In the genomic region with DNA sequence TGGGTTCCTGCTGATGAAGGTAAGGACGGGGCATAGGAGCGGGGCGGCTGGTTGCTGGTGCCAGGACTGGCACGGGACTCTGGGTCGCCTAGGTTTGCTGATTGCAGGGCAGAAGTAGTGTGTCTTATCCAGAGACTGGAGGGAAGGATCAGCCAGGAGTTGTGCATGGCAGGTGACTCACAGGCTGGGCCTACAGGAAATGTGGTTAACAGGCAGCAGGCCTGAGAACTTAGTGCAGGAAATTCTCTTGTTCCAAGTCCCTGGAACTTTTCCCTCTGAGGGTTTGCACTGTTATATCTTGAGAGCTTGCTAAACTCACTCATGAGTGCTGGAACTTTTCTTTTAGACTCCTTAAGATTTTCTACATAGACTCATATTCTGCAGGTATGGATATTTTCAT, we compare ENCODE assay signal across 12 cellular contexts.
A peak's percentile ranks its signal among the peaks of the same experiment; 100 is the strongest.
DNase-seq lines count a peak whose midpoint lies in the region; ATAC-seq, FAIRE-seq and TF ChIP-seq lines count a peak whose summit lies in the region.
"Had no signal": no experiment of that assay in that cellular context is flagged by ENCODE, and none has a peak within 500 bp of the region (broad histone marks: within the 10 kb centered on the region; RNA-seq: fewer than 3 reads in every experiment).

No MANE protein-coding gene starts in this region.

- DNase-seq in AG20443 (ENCODE audit: low spot score) (peak; percentile 88), LHCN-M2 (ENCODE audit: low read depth) (peak; percentile 87), K562 (ENCODE audit: extremely low read depth in 1 of 4, low spot score in 3 of 4) (peak in 1 of 4 experiments; percentile 31), kidney glomerular epithelial cell (lab: John Stamatoyannopoulos, UW) (peak; percentile 72), Karpas-422 (no peak), head of caudate nucleus (no peak), NOMO-1 treated with DMSO at 0.1 percent for 48 hours (lab: John Stamatoyannopoulos, UW; ENCODE audit: unreplicated experiment) (no peak)
- no peak for DNase-seq in activated naive CD4-positive, alpha-beta T cell treated with Interleukin-2 at 50 U/mL for 16 hours
- DNase-seq: COR-L47, lower lobe of right lung, NCI-H510A treated with DMSO at 0.1 percent for 48 hours had no signal

- no peaks in the 10 kb centered on the region for H4K20me1 ChIP-seq in K562 (replicated peaks; ENCODE audit: control insufficient read depth, insufficient read depth, low read length)
- no peaks in the 10 kb centered on the region for H4K20me1 ChIP-seq in Karpas-422 (ENCODE audit: insufficient read depth, low read depth, low read length)

- TF ChIP-seq POLR2A in K562 (conservative IDR thresholded peaks at IDR 0.05) = no peak

- H3K27me3 ChIP-seq in K562 (ENCODE audit: control insufficient read depth in 2 of 2, insufficient read depth in 2 of 2, low read length in 2 of 2) (no peaks in the 10 kb centered on the region), Karpas-422 (ENCODE audit: low read length) (0 out of 2 replicates have a peak, but pooled peaks cover 1% of the 10 kb centered on the region)

- no peaks in the 10 kb centered on the region for H3K9me2 ChIP-seq in Karpas-422 (replicated peaks; ENCODE audit: insufficient read depth, low read length)

- peak; percentile 6 for FAIRE-seq in K562 (lab: Jason Lieb, UNC)

- H3K4me1 ChIP-seq in K562 (replicated peaks in 1 of 2; ENCODE audit: control insufficient read depth in 2 of 2, insufficient read depth in 2 of 2, low read length in 2 of 2) = no peaks in the 10 kb centered on the region
- peaks cover 11% of the 10 kb centered on the region for H3K4me1 ChIP-seq in Karpas-422 (ENCODE audit: low read length)

- POLR2A ChIA-PET in K562 (lab: Yijun Ruan, JAX) = no interaction called here

- H2AFZ ChIP-seq in K562 (ENCODE audit: low read depth, low read length) (no peak overlapping the region), Karpas-422 (ENCODE audit: low read length) (no peak overlapping the region)

- H3K79me2 ChIP-seq in K562 (ENCODE audit: control insufficient read depth, insufficient read depth, low read length) (no peaks in the 10 kb centered on the region), Karpas-422 (ENCODE audit: low read length) (no peaks in the 10 kb centered on the region)

- peak; percentile 65 for ATAC-seq in K562
- ATAC-seq: lower lobe of right lung, sciatic nerve had no signal

- in situ Hi-C loops in K562 (cut with MboI) = no loop called here

- no peaks in the 10 kb centered on the region for H3K9me1 ChIP-seq in K562 (ENCODE audit: control insufficient read depth, insufficient read depth, low read length)

- no peak overlapping the region for H3K4me3 ChIP-seq in K562
- no peak overlapping the region for H3K4me3 ChIP-seq in Karpas-422 (ENCODE audit: low read length)
- H3K4me3 ChIP-seq: lower lobe of right lung had no signal

- CTCF ChIA-PET in K562 (lab: Yijun Ruan, JAX; ENCODE audit: low intra/inter-chr PET ratio) = no interaction called here

- H3K9ac ChIP-seq in K562 (ENCODE audit: insufficient read depth in 1 of 2, low read depth in 2 of 2, low read length in 2 of 2) = no peak overlapping the region
- H3K9ac ChIP-seq in Karpas-422 (ENCODE audit: low read length) = no peak overlapping the region

- H3K9me3 ChIP-seq in K562 (replicated peaks; ENCODE audit: control insufficient read depth, insufficient read depth, low read depth, low read length) (0 out of 2 replicates have a peak, but pooled peaks cover 7% of the 10 kb centered on the region), Karpas-422 (ENCODE audit: low read length) (no peaks in the 10 kb centered on the region)
- H3K9me3 ChIP-seq: lower lobe of right lung had no signal

- H3K36me3 ChIP-seq in K562 (ENCODE audit: control insufficient read depth, insufficient read depth, low read length) (no peaks in the 10 kb centered on the region), Karpas-422 (ENCODE audit: insufficient read depth, low read length) (no peaks in the 10 kb centered on the region)
- H3K36me3 ChIP-seq: lower lobe of right lung had no signal

- WGBS in K562 (ENCODE audit: insufficient coverage, low coverage, missing lambda C conversion rate) = 64% methylated on average over 5 of the region's 5 CpGs

- no TSS peak for BruUV-seq in K562 (replicated peaks; lab: Mats Ljungman, UMichigan)

- H3K4me2 ChIP-seq in K562 (ENCODE audit: insufficient read depth, low read length) = no peak overlapping the region
- no peak overlapping the region for H3K4me2 ChIP-seq in Karpas-422 (ENCODE audit: low read depth, low read length, poor library complexity, severe bottlenecking)

- TF ChIP-seq EP300 in K562 (IDR thresholded peaks at IDR 0.05; ENCODE audit: low read length) = no peak

- TF ChIP-seq RAD21 in K562 (CRISPR knock-in tag; conservative IDR thresholded peaks at IDR 0.05 in 1 of 2, IDR thresholded peaks at IDR 0.05 in 1 of 2) = no peak

- intact Hi-C loops in K562 (cut with micrococcal nuclease) (no loop called here), head of caudate nucleus (cut with DNase I) (no loop called here)

- TF ChIP-seq CTCF in K562 (IDR thresholded peaks at IDR 0.05 in 2 of 3, conservative IDR thresholded peaks at IDR 0.05 in 1 of 3; ENCODE audit: insufficient read depth in 2 of 3, low read depth in 1 of 3, low read length in 3 of 3) = no peak

- H3K27ac ChIP-seq in K562 (ENCODE audit: extremely low read depth, low read depth, low read length) (no peak overlapping the region), Karpas-422 (ENCODE audit: low read length) (no peak overlapping the region)
- H3K27ac ChIP-seq: lower lobe of right lung had no signal

TF ChIP-seq in K562, 482 proteins besides CTCF, POLR2A, EP300 and RAD21:
- TF ChIP-seq, protein P1, sequence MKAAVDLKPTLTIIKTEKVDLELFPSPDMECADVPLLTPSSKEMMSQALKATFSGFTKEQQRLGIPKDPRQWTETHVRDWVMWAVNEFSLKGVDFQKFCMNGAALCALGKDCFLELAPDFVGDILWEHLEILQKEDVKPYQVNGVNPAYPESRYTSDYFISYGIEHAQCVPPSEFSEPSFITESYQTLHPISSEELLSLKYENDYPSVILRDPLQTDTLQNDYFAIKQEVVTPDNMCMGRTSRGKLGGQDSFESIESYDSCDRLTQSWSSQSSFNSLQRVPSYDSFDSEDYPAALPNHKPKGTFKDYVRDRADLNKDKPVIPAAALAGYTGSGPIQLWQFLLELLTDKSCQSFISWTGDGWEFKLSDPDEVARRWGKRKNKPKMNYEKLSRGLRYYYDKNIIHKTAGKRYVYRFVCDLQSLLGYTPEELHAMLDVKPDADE (conservative IDR thresholded peaks at IDR 0.05; ENCODE audit: control insufficient read depth, low read depth, low read length) = no peak
- TF ChIP-seq BHLHE40 (IDR thresholded peaks at IDR 0.05; ENCODE audit: low read length) = peak; percentile 49; the same call in 1 of the 2 replicates
- TF ChIP-seq FOSL1 (tag; conservative IDR thresholded peaks at IDR 0.05) = peak; percentile 65
- 0 out of 2 replicates have a peak, but pooled peaks have one; percentile 25 for TF ChIP-seq JUND (IDR thresholded peaks at IDR 0.05; ENCODE audit: borderline replicate concordance, low read depth, low read length)
- TF ChIP-seq JUND (tag; IDR thresholded peaks at IDR 0.05; ENCODE audit: borderline replicate concordance, low read depth, low read length) = no peak
- TF ChIP-seq, protein P2, sequence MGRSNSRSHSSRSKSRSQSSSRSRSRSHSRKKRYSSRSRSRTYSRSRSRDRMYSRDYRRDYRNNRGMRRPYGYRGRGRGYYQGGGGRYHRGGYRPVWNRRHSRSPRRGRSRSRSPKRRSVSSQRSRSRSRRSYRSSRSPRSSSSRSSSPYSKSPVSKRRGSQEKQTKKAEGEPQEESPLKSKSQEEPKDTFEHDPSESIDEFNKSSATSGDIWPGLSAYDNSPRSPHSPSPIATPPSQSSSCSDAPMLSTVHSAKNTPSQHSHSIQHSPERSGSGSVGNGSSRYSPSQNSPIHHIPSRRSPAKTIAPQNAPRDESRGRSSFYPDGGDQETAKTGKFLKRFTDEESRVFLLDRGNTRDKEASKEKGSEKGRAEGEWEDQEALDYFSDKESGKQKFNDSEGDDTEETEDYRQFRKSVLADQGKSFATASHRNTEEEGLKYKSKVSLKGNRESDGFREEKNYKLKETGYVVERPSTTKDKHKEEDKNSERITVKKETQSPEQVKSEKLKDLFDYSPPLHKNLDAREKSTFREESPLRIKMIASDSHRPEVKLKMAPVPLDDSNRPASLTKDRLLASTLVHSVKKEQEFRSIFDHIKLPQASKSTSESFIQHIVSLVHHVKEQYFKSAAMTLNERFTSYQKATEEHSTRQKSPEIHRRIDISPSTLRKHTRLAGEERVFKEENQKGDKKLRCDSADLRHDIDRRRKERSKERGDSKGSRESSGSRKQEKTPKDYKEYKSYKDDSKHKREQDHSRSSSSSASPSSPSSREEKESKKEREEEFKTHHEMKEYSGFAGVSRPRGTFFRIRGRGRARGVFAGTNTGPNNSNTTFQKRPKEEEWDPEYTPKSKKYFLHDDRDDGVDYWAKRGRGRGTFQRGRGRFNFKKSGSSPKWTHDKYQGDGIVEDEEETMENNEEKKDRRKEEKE (IDR thresholded peaks at IDR 0.05; ENCODE audit: borderline replicate concordance in 1 of 2, control insufficient read depth in 1 of 2, low read depth in 2 of 2, low read length in 1 of 2) = no peak
- TF ChIP-seq, protein P3, sequence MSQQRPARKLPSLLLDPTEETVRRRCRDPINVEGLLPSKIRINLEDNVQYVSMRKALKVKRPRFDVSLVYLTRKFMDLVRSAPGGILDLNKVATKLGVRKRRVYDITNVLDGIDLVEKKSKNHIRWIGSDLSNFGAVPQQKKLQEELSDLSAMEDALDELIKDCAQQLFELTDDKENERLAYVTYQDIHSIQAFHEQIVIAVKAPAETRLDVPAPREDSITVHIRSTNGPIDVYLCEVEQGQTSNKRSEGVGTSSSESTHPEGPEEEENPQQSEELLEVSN (IDR thresholded peaks at IDR 0.05; ENCODE audit: borderline replicate concordance in 1 of 2, extremely low read depth in 1 of 2, insufficient read depth in 1 of 2, insufficient read length in 1 of 2, low read depth in 1 of 2, low read length in 1 of 2, poor library complexity in 1 of 2, severe bottlenecking in 1 of 2) = peak in 1 of 2 experiments; percentile 13

Comparison
In these comparisons a context has a peak if more than half of its experiments do, and no peak if none do; other contexts are left out.
1. DNase-seq: peak in AG20443 (single experiment), LHCN-M2 (single experiment) and kidney glomerular epithelial cell (single experiment); none in Karpas-422 (single experiment), head of caudate nucleus (0 of 42), activated naive CD4-positive, alpha-beta T cell treated with Interleukin-2 at 50 U/mL for 16 hours (single experiment) and NOMO-1 treated with DMSO at 0.1 percent for 48 hours (single experiment).